Comparison of ENCODE assay signal across 11 cellular contexts in genomic region chr22:22841598-22841997, GRCh38. TPM values are rescaled to one million over a fixed set of nuclear protein-coding genes. Genes with fewer than 3 reads are reported as not detected.
"Had no signal": no experiment of that assay in that cellular context is flagged by ENCODE, and none has a peak within 500 bp of the region (broad histone marks: within the 10 kb centered on the region; RNA-seq: fewer than 3 reads in every experiment).

No MANE protein-coding gene starts in this region.

- H3K36me3 ChIP-seq: HAP-1 had no signal

- H3K27ac ChIP-seq: GM23248, HL-60 had no signal

- H3K4me3 Mint-ChIP-seq: HFFc6 had no signal

- H3K4me3 ChIP-seq: GM23248, HAP-1 had no signal

- H3K9ac ChIP-seq: GM23248 had no signal

- H3K9me3 Mint-ChIP-seq: HFFc6 had no signal

- DNase-seq: GM23248, GOT3, H7, HFFc6, IMR-90, KBM-7 had no signal

- H3K4me1 ChIP-seq: HAP-1 had no signal

- ATAC-seq: HCT116 had no signal

- H3K9me3 ChIP-seq: HAP-1 had no signal

- H3K27ac Mint-ChIP-seq: HFFc6 had no signal

- H2AFZ ChIP-seq: GM23248 had no signal

RNA-seq across cellular contexts. Expression of gene IGLL5, which starts 46.0 kb away (rescaled TPM):
- total RNA-seq: GM23248, H4, H7, HFFc6, HT1080, IMR-90 had no signal
- polyA plus RNA-seq: GM23248, IMR-90 had no signal
